Comparison of ENCODE assay signal across 8 cellular contexts in the genomic region with DNA sequence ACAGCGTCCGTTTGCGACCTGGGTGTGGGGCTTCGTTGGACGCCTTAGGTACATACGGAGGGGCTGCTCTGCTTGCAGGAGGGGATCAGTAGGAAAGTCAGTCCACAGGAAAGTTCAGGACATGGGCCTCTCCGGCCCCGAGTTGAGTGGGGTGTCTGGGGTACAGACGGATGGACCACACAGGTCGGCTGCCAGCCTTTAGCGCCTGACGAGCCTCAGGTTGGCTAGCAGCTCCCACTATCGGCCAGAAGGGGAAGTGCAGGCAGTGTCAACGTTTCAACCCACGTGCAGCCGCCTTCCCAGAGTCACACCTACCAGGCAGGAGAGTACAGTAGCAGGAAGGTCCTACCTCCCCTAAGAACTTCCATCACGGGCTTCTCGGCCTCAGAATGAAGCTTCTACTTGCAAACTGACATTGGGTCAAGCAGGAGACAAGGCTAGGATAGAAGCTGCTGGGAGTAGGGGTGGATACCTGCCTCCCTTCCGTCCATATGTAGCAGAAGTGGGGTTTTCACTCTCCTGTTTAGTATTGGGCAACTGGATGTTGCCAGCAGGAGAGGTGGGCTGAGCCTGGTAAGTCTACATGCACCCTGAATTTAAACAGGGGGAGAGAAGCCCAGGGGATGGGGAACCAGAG. TPM values are rescaled to one million over a fixed set of nuclear protein-coding genes. Genes with fewer than 3 reads are reported as not detected.
DNase-seq lines count a peak whose midpoint lies in the region; ATAC-seq and TF ChIP-seq lines count a peak whose summit lies in the region.

No MANE protein-coding gene starts in this region.

- no peaks in the 10 kb centered on the region for H3K9me3 Mint-ChIP-seq in CD4-positive, alpha-beta T cell
- no peaks in the 10 kb centered on the region for H3K9me3 Mint-ChIP-seq in activated naive CD4-positive, alpha-beta T cell treated with anti-CD3 and anti-CD28 coated beads, Interleukin-2, amount 10 ng/mL, durations not matched to agents 7 days and 5 days

- no peak overlapping the region for H3K27ac Mint-ChIP-seq in CD4-positive, alpha-beta T cell
- H3K27ac Mint-ChIP-seq in activated naive CD4-positive, alpha-beta T cell treated with anti-CD3 and anti-CD28 coated beads, Interleukin-2, amount 10 ng/mL, durations not matched to agents 7 days and 5 days: no peak overlapping the region

- DNase-seq in CD4-positive, alpha-beta T cell: peak; percentile 52 to 71 (median 58)
- DNase-seq in HuH-7 (ENCODE audit: low spot score): peak; percentile 77
- peak; percentile 40 to 57 for DNase-seq in SJSA1 (ENCODE audit: low read depth in 1 of 2, low spot score in 2 of 2)
- peak; percentile 77 for DNase-seq in activated naive CD4-positive, alpha-beta T cell treated with anti-CD3 and anti-CD28 coated beads, Interleukin-2, amount 10 ng/mL, durations not matched to agents 7 days and 5 days
- peak; percentile 75 for DNase-seq in left cardiac atrium
- peak; percentile 39 for DNase-seq in renal cortical epithelial cell (ENCODE audit: low read depth)
- DNase-seq in NCI-H187 treated with DMSO at 0.1 percent for 48 hours (lab: John Stamatoyannopoulos, UW): no peak

- H3K27ac ChIP-seq in CD4-positive, alpha-beta T cell (ENCODE audit: low read depth, low read length): no peak overlapping the region
- no peak overlapping the region for H3K27ac ChIP-seq in SJSA1

- H3K4me3 ChIP-seq in SJSA1: no peak overlapping the region

- H3K36me3 Mint-ChIP-seq in CD4-positive, alpha-beta T cell (ENCODE audit: low read depth): no peaks in the 10 kb centered on the region
- no peaks in the 10 kb centered on the region for H3K36me3 Mint-ChIP-seq in activated naive CD4-positive, alpha-beta T cell treated with anti-CD3 and anti-CD28 coated beads, Interleukin-2, amount 10 ng/mL, durations not matched to agents 7 days and 5 days

- H3K36me3 ChIP-seq in SJSA1: no peaks in the 10 kb centered on the region; the same call in 1 of the 2 replicates

- peaks cover 17% of the 10 kb centered on the region for H3K27me3 Mint-ChIP-seq in CD4-positive, alpha-beta T cell
- peaks cover 23% of the 10 kb centered on the region for H3K27me3 Mint-ChIP-seq in activated naive CD4-positive, alpha-beta T cell treated with anti-CD3 and anti-CD28 coated beads, Interleukin-2, amount 10 ng/mL, durations not matched to agents 7 days and 5 days

- TF ChIP-seq CTCF in CD4-positive, alpha-beta T cell (IDR thresholded peaks at IDR 0.05): peak; percentile 97

- CTCF ChIA-PET in CD4-positive, alpha-beta T cell (lab: Charles Lee): interaction anchor here (0.6 to 2.2 kb wide), 8 partner anchors 8 to 155 kb away, joined by 3 to 29 read pairs (median 4); partner anchors contain the start of gene EXOG
- CTCF ChIA-PET in activated naive CD4-positive, alpha-beta T cell treated with anti-CD3 and anti-CD28 coated beads, Interleukin-2, amount 10 ng/mL, durations not matched to agents 7 days and 5 days (lab: Charles Lee): interaction anchor here (0.5 to 4.0 kb wide), 17 partner anchors 10 to 671 kb away, joined by 3 to 68 read pairs (median 4); partner anchors contain the start of gene EXOG

- peak; percentile 69 for ATAC-seq in CD4-positive, alpha-beta T cell (ENCODE audit: poor library complexity)
- ATAC-seq in GM19455 (IDR thresholded peaks at IDR 0.05; ENCODE audit: unreplicated experiment) (peak; percentile 76), left cardiac atrium (peak; percentile 24 to 48)

- peaks cover 31% of the 10 kb centered on the region for H3K27me3 ChIP-seq in CD4-positive, alpha-beta T cell (ENCODE audit: control insufficient read depth, insufficient read depth, low read length)
- no peaks in the 10 kb centered on the region for H3K27me3 ChIP-seq in SJSA1 (replicated peaks)

- H3K4me1 Mint-ChIP-seq in CD4-positive, alpha-beta T cell (ENCODE audit: low read depth): peaks cover 11% of the 10 kb centered on the region
- H3K4me1 Mint-ChIP-seq in activated naive CD4-positive, alpha-beta T cell treated with anti-CD3 and anti-CD28 coated beads, Interleukin-2, amount 10 ng/mL, durations not matched to agents 7 days and 5 days: peaks cover 5% of the 10 kb centered on the region

- intact Hi-C loops in CD4-positive, alpha-beta T cell (cut with DNase I, micrococcal nuclease): loop anchor here (1.0 to 10.0 kb wide), 6 partner anchors 16 to 676 kb away; partner anchors contain the start of genes EXOG (in 1 of the 2) and XYLB (in 1 of the 2)
- intact Hi-C loops in left cardiac atrium (cut with DNase I): loop anchor here (2.0 to 10.0 kb wide), 3 partner anchors 130 to 156 kb away; partner anchors contain the start of gene EXOG (in 1 of the 2)

- POLR2A ChIA-PET in CD4-positive, alpha-beta T cell (lab: Charles Lee): interaction anchor here (1.0 to 1.3 kb wide), 4 partner anchors 130 to 155 kb away, joined by 3 to 4 read pairs (median 3); partner anchors contain the start of gene EXOG

- peaks cover 21% of the 10 kb centered on the region for H3K4me1 ChIP-seq in SJSA1 (replicated peaks)

- H3K9me3 ChIP-seq in CD4-positive, alpha-beta T cell (ENCODE audit: control insufficient read depth, low read length): no peaks in the 10 kb centered on the region
- no peaks in the 10 kb centered on the region; the same call in 1 of the 2 replicates for H3K9me3 ChIP-seq in SJSA1 (replicated peaks)

- peak overlapping the region; percentile 78 for H3K4me3 Mint-ChIP-seq in CD4-positive, alpha-beta T cell
- H3K4me3 Mint-ChIP-seq in activated naive CD4-positive, alpha-beta T cell treated with anti-CD3 and anti-CD28 coated beads, Interleukin-2, amount 10 ng/mL, durations not matched to agents 7 days and 5 days: no peak overlapping the region

RNA-seq across cellular contexts. Expression of gene SCN5A, which starts 1.8 kb away (rescaled TPM):
- total RNA-seq in CD4-positive, alpha-beta T cell: under 1 TPM in 1 of 2 experiments, not detected in 1; 0.11 TPM
- 1.6 and 4.1 TPM in 2 replicates for total RNA-seq in SJSA1 (2014; rRNA removed; shearing (Covaris generic))
- total RNA-seq in left cardiac atrium (100 to 1,000 TPM; 115 to 191 TPM), renal cortical epithelial cell (0.20 and 0.52 TPM in 2 replicates)

Comparison
In these comparisons a context has a peak if more than half of its experiments do, and no peak if none do; other contexts are left out.
1. RNA of gene SCN5A, which starts 1.8 kb away (total RNA-seq): 115 to 191 TPM in left cardiac atrium; 1.6 to 4.1 TPM in SJSA1, 0.20 to 0.52 TPM in renal cortical epithelial cell and 0.11 TPM in CD4-positive, alpha-beta T cell; every median in the first group is over 10 times any median in the second.
2. Peak in every context shown above with its lines, with median percentiles within 50 percentile points of each other: ATAC-seq.